ENCODE assay signal across 8 cellular contexts in the genomic region with DNA sequence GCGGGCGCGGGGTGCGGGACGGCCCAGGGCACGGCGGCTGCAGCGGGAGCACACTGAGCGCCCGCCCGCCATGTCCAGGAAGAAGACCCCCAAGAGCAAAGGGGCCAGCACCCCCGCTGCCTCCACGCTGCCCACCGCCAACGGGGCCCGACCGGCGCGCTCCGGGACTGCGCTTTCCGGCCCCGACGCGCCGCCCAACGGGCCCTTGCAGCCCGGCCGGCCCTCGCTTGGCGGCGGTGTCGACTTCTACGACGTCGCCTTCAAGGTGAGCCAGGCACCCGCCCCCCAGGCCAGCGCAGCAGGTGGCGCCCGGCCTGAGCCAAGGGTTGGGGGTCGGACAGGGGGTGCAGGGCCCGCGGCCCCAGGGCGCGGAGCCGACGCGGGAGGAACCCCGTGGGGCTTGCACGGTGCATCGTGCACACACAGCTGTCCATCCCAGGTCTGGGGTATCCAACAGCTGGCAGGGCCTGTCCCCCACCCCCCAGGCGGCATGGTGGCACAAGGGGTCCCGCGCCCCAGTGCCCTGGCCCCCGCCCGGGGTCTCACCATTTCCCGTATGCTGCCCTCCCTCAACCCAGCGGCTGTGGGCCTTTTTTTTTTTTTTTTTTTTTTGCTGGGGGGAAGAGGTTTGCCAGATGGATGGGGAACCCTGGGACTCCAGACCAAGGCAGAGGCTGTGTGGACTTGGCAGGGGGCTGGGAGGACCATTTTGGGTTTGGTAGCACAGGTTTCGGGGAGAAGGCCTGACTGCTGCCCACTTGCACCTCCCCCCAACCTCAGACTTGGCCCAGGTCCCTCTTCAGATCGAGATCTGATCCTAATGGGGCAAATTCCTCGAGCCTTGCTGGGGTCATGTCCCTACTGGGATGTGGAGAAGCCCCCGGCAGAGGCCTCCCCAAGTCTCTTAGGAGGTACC. TPM values are rescaled to one million over a fixed set of nuclear protein-coding genes. Genes with fewer than 3 reads are reported as not detected.
DNase-seq lines count a peak whose midpoint lies in the region; ATAC-seq and TF ChIP-seq lines count a peak whose summit lies in the region.

No MANE protein-coding gene starts in this region.

- H3K27me3 Mint-ChIP-seq in activated naive CD8-positive, alpha-beta T cell treated with anti-CD3 and anti-CD28 coated beads, Interleukin-2, amount 50 U/mL, for 24 hours: no peaks in the 10 kb centered on the region

- no peak overlapping the region for H3K27ac Mint-ChIP-seq in activated naive CD8-positive, alpha-beta T cell treated with anti-CD3 and anti-CD28 coated beads, Interleukin-2, amount 50 U/mL, for 24 hours

- TF ChIP-seq EP300 in Ishikawa (IDR thresholded peaks at IDR 0.05; ENCODE audit: borderline replicate concordance) (no peak), transverse colon (IDR thresholded peaks at IDR 0.05; ENCODE audit: low read depth) (no peak)

- DNase-seq in DMS53 treated with DMSO at 0.1 percent for 48 hours (lab: John Stamatoyannopoulos, UW; ENCODE audit: unreplicated experiment) (peak; percentile 15), left lobe of liver (ENCODE audit: low spot score) (no peak), transverse colon (no peak), NCI-H1105 treated with DMSO at 0.1 percent for 48 hours (lab: John Stamatoyannopoulos, UW) (no peak), Ammon's horn (ENCODE audit: low spot score) (no peak), SK-N-DZ (ENCODE audit: low spot score) (no peak)
- DNase-seq in activated naive CD8-positive, alpha-beta T cell treated with anti-CD3 and anti-CD28 coated beads, Interleukin-2, amount 50 U/mL, for 24 hours: peak; percentile 57

- peak in 1 of 5 experiments; percentile 12 for TF ChIP-seq CTCF in transverse colon (IDR thresholded peaks at IDR 0.05)

- H3K9me3 Mint-ChIP-seq in activated naive CD8-positive, alpha-beta T cell treated with anti-CD3 and anti-CD28 coated beads, Interleukin-2, amount 50 U/mL, for 24 hours: no peaks in the 10 kb centered on the region

- H3K4me3 Mint-ChIP-seq in activated naive CD8-positive, alpha-beta T cell treated with anti-CD3 and anti-CD28 coated beads, Interleukin-2, amount 50 U/mL, for 24 hours: peak overlapping the region; percentile 26

- intact Hi-C loops in transverse colon (cut with DNase I; ENCODE audit: low total_unique reads): no loop called here

- WGBS in transverse colon (ENCODE audit: low coverage in 1 of 2), 2 donors: 4% methylated on average over 32 of the region's 62 CpGs; no CpG with 5 or more reads in 1 of the 2 donors

- no peaks in the 10 kb centered on the region for H3K9me3 ChIP-seq in transverse colon

- ATAC-seq in activated naive CD8-positive, alpha-beta T cell treated with anti-CD3 and anti-CD28 coated beads, Interleukin-2, amount 50 U/mL, for 24 hours: peak; percentile 0
- peak; percentile 1 for ATAC-seq in left lobe of liver

- H3K4me3 ChIP-seq in transverse colon: peak overlapping the region; percentile 20 to 64 (median 43)

- H3K27me3 ChIP-seq in transverse colon: no peaks in the 10 kb centered on the region

- TF ChIP-seq RAD21 in Ishikawa (IDR thresholded peaks at IDR 0.05; ENCODE audit: low read depth): no peak

- peaks cover 30% of the 10 kb centered on the region for H3K36me3 Mint-ChIP-seq in activated naive CD8-positive, alpha-beta T cell treated with anti-CD3 and anti-CD28 coated beads, Interleukin-2, amount 50 U/mL, for 24 hours (ENCODE audit: low read depth)

- in situ Hi-C loops in transverse colon (cut with MboI; ENCODE audit: low pct_ligation_motif_present in 1 of 4, low pct_unique_long_range_greater_than_20kb in 1 of 4, low sequenced_read_pairs in 3 of 4): loop anchor here (10.0 to 25.0 kb wide), 3 partner anchors 124 to 137 kb away; a partner anchor contains a TSS

- peaks cover 43 to 64% (median 59%) of the 10 kb centered on the region in 4 donors for H3K4me1 ChIP-seq in transverse colon

- no peak for TF ChIP-seq POLR2A in transverse colon (IDR thresholded peaks at IDR 0.05)

- peaks cover 19% of the 10 kb centered on the region for H3K4me1 Mint-ChIP-seq in activated naive CD8-positive, alpha-beta T cell treated with anti-CD3 and anti-CD28 coated beads, Interleukin-2, amount 50 U/mL, for 24 hours

- H3K27ac ChIP-seq in transverse colon: peak overlapping the region; percentile 63 to 94 (median 80)

- H3K36me3 ChIP-seq in transverse colon: no peaks in the 10 kb centered on the region

TF ChIP-seq in Ishikawa, 13 proteins besides CTCF, POLR2A, EP300 and RAD21:
- peak; percentile 19; the same call in 1 of the 2 replicates for TF ChIP-seq TCF12 (IDR thresholded peaks at IDR 0.05; ENCODE audit: low read depth)
- TF ChIP-seq, protein P1, sequence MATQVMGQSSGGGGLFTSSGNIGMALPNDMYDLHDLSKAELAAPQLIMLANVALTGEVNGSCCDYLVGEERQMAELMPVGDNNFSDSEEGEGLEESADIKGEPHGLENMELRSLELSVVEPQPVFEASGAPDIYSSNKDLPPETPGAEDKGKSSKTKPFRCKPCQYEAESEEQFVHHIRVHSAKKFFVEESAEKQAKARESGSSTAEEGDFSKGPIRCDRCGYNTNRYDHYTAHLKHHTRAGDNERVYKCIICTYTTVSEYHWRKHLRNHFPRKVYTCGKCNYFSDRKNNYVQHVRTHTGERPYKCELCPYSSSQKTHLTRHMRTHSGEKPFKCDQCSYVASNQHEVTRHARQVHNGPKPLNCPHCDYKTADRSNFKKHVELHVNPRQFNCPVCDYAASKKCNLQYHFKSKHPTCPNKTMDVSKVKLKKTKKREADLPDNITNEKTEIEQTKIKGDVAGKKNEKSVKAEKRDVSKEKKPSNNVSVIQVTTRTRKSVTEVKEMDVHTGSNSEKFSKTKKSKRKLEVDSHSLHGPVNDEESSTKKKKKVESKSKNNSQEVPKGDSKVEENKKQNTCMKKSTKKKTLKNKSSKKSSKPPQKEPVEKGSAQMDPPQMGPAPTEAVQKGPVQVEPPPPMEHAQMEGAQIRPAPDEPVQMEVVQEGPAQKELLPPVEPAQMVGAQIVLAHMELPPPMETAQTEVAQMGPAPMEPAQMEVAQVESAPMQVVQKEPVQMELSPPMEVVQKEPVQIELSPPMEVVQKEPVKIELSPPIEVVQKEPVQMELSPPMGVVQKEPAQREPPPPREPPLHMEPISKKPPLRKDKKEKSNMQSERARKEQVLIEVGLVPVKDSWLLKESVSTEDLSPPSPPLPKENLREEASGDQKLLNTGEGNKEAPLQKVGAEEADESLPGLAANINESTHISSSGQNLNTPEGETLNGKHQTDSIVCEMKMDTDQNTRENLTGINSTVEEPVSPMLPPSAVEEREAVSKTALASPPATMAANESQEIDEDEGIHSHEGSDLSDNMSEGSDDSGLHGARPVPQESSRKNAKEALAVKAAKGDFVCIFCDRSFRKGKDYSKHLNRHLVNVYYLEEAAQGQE (IDR thresholded peaks at IDR 0.05; ENCODE audit: low read depth): no peak
- TF ChIP-seq FOXM1 (IDR thresholded peaks at IDR 0.05; ENCODE audit: borderline replicate concordance, low read depth): no peak
- no peak for TF ChIP-seq TAF1 (IDR thresholded peaks at IDR 0.05; ENCODE audit: low read depth)
- peak; percentile 78 for TF ChIP-seq ZBTB7A (IDR thresholded peaks at IDR 0.05; ENCODE audit: low read depth)
- TF ChIP-seq, protein P2, sequence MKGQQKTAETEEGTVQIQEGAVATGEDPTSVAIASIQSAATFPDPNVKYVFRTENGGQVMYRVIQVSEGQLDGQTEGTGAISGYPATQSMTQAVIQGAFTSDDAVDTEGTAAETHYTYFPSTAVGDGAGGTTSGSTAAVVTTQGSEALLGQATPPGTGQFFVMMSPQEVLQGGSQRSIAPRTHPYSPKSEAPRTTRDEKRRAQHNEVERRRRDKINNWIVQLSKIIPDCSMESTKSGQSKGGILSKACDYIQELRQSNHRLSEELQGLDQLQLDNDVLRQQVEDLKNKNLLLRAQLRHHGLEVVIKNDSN (IDR thresholded peaks at IDR 0.05): no peak
- TF ChIP-seq, protein P3, sequence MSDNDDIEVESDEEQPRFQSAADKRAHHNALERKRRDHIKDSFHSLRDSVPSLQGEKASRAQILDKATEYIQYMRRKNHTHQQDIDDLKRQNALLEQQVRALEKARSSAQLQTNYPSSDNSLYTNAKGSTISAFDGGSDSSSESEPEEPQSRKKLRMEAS (IDR thresholded peaks at IDR 0.05): peak; percentile 44

RNA-seq across cellular contexts. Expression of a gene that starts 0.5 kb away (rescaled TPM):
- total RNA-seq in left lobe of liver (10.2 TPM), transverse colon (10 to 100 TPM in 3 of 4 donors, 1 to 10 TPM in 1; 8.3 to 28.4 (median 14.2) TPM)
- polyA plus RNA-seq in SK-N-DZ (2014; cell fraction: cytosol; rRNA removed): 3.9 and 5.3 TPM in 2 replicates
- 38.0 and 47.6 TPM in 2 replicates for polyA plus RNA-seq in SK-N-DZ (2014; cell fraction: nucleus; rRNA removed)

RNA-seq across cellular contexts. Expression of a gene that starts 6.6 kb away (rescaled TPM):
- total RNA-seq in left lobe of liver (44.2 TPM), transverse colon (10 to 100 TPM; 43.4 to 80.4 (median 63.0) TPM)
- 97.6 and 109 TPM in 2 replicates for polyA plus RNA-seq in SK-N-DZ (2014; cell fraction: cytosol; rRNA removed)
- polyA plus RNA-seq in SK-N-DZ (2014; cell fraction: nucleus; rRNA removed): 116 and 158 TPM in 2 replicates

RNA-seq across cellular contexts. Expression of a gene that starts 13.3 kb away (rescaled TPM):
- total RNA-seq in left lobe of liver (65.0 TPM), transverse colon (1,000 to 10,000 TPM in 1 of 4 donors, 100 to 1,000 TPM in 3; 131 to 1,015 (median 289) TPM)
- polyA plus RNA-seq in SK-N-DZ (2014; cell fraction: cytosol; rRNA removed): 80.0 and 122 TPM in 2 replicates
- 608 and 841 TPM in 2 replicates for polyA plus RNA-seq in SK-N-DZ (2014; cell fraction: nucleus; rRNA removed)

RNA-seq across cellular contexts. Expression of a gene that starts 47.4 kb away (rescaled TPM):
- total RNA-seq in left lobe of liver (0.05 TPM), transverse colon (under 1 TPM in 2 of 4 donors, not detected in 2; under 0.01 to 0.14 TPM)
- polyA plus RNA-seq in SK-N-DZ (2014; cell fraction: cytosol; rRNA removed): 4.7 and 4.8 TPM in 2 replicates
- polyA plus RNA-seq in SK-N-DZ (2014; cell fraction: nucleus; rRNA removed): 28.7 and 32.8 TPM in 2 replicates

RNA-seq across cellular contexts. Expression of a gene that starts 56.3 kb away (rescaled TPM):
- total RNA-seq in left lobe of liver (16.9 TPM), transverse colon (10 to 100 TPM; 50.8 to 81.8 (median 73.1) TPM)
- 37.3 and 53.0 TPM in 2 replicates for polyA plus RNA-seq in SK-N-DZ (2014; cell fraction: cytosol; rRNA removed)
- 103 and 131 TPM in 2 replicates for polyA plus RNA-seq in SK-N-DZ (2014; cell fraction: nucleus; rRNA removed)

Comparison
In these comparisons a context has a peak if more than half of its experiments do, and no peak if none do; other contexts are left out.
1. DNase-seq: peak in DMS53 treated with DMSO at 0.1 percent for 48 hours (single experiment) and activated naive CD8-positive, alpha-beta T cell treated with anti-CD3 and anti-CD28 coated beads, Interleukin-2, amount 50 U/mL, for 24 hours (single experiment); none in left lobe of liver (single experiment), transverse colon (single experiment), NCI-H1105 treated with DMSO at 0.1 percent for 48 hours (single experiment), Ammon's horn (single experiment) and SK-N-DZ (single experiment).